Comparison of ENCODE assay signal across 7 cellular contexts in the genomic region with DNA sequence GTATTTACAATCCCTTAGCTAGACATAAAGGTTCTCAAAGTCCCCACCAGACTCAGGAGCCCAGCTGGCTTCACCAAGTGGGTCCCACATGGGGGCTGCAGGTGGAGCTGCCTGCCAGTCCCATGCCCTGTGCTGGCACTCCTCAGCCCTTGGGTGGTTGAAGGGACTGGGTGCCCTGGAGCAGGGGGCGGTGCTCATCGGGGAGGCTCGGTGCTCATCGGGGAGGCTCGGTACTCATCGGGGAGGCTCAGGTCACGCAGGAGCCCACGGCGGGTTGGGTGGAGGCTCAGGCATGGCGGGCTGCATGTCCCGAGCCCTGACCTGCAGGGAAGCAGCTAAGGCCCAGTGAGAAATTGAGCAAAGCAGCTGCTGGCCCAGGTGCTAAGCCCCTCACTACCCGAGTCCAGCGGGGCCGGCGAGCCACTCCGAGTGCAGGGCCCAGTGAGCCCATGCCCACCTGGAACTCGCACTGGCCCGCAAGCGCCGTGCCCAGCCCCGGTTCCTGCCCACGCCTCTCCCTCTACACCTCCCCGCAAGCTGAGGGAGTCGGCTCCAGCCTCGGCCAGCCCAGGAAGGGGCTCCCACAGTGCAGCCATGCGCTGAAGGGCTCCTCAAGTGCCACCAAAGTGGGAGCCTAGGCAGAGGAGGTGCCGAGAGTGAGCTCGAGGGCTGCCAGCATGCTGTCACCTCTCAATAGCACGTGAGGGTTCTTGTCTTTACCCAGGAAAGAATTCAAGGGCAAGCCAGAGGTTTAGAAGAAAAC. TPM values are rescaled to one million over a fixed set of nuclear protein-coding genes. Genes with fewer than 3 reads are reported as not detected.
"Had no signal": no experiment of that assay in that cellular context is flagged by ENCODE, and none has a peak within 500 bp of the region (broad histone marks: within the 10 kb centered on the region; RNA-seq: fewer than 3 reads in every experiment).

No MANE protein-coding gene starts in this region.

RNA-seq across cellular contexts. Expression of gene FAM90A1, which starts 24.8 kb away (rescaled TPM):
- total RNA-seq: chondrocyte, dermis blood vessel endothelial cell, dermis microvascular lymphatic vessel endothelial cell, endothelial cell of umbilical vein, fibroblast of villous mesenchyme, gastrocnemius medialis, gastroesophageal sphincter had no signal
